ENCODE assay signal across 19 cellular contexts in the genomic region with DNA sequence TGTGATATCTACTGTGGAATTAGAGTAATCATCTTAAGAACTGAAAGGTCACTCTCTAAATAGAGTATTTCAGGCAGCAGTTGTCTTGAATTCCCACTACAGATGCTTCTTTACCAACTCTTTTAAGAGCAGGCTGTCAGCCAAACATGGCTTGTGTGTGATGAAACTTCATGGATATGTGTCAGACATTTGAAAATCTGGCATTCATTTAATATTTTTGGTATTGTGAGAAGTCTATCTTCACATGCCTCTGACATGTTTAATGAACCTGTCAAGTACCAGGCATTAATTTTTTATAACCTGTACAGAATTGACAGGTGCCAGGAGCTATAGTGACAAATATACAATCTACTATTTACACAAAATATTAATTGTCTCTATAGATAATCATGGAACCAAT.
"Had no signal": no experiment of that assay in that cellular context is flagged by ENCODE, and none has a peak within 500 bp of the region (broad histone marks: within the 10 kb centered on the region; RNA-seq: fewer than 3 reads in every experiment).

No MANE protein-coding gene starts in this region.

- ATAC-seq: Panc1, T-cell had no signal

- H3K9me3 ChIP-seq: SK-N-SH had no signal

- H3K4me2 ChIP-seq: SK-N-SH had no signal

- H3K27ac ChIP-seq: RWPE1 had no signal

- DNase-seq: KBM-7, MM.1S, NCI-H1092 treated with DMSO at 0.1 percent for 48 hours, NCI-H1417 treated with DMSO at 0.1 percent for 48 hours, NCI-H1694, NCI-H187 treated with DMSO at 0.1 percent for 48 hours, NCI-H2029 treated with DMSO at 0.1 percent for 48 hours, NCI-H2171 treated with DMSO at 0.1 percent for 48 hours, NCI-H345, NCI-H510A, NCI-H524 treated with DMSO at 0.1 percent for 48 hours, NCI-H69, NCI-H774, SHP77, SK-N-SH, SW 1271, T-cell had no signal

- H3K9ac ChIP-seq: SK-N-SH had no signal
